17 cellular contexts compared by ENCODE assay signal in the genomic region with DNA sequence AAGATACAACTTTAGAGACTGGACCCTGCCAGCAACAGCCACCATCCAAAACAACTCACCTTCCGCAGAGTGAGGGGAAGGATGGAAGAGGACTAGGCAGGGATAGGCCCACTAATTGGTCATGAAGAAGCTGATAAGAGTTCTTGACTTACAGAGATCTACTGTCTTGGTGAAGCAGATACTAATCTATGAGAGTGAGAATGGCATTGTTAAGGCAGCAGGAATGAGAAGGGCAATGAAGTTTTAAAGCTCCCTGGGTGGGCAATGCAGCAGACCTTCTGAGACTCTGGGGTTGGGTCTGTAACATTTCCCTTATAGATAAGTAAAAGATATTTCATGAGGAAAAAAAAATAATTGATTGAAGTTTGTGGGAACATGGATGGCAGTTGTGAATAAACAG.
DNase-seq lines count a peak whose midpoint lies in the region; ATAC-seq, FAIRE-seq and TF ChIP-seq lines count a peak whose summit lies in the region.
"Had no signal": no experiment of that assay in that cellular context is flagged by ENCODE, and none has a peak within 500 bp of the region (broad histone marks: within the 10 kb centered on the region; RNA-seq: fewer than 3 reads in every experiment).

No MANE protein-coding gene starts in this region.

- H3K9ac ChIP-seq in mesendoderm (ENCODE audit: low read length) = no peak overlapping the region

- H3K27me3 Mint-ChIP-seq in CD8-positive, alpha-beta T cell (ENCODE audit: low read depth) = no peaks in the 10 kb centered on the region
- H3K27me3 Mint-ChIP-seq in T-cell = no peaks in the 10 kb centered on the region
- H3K27me3 Mint-ChIP-seq: brain had no signal

- no peak for TF ChIP-seq CTCF in CD8-positive, alpha-beta T cell (IDR thresholded peaks at IDR 0.05)
- TF ChIP-seq CTCF in A673 (conservative IDR thresholded peaks at IDR 0.05; ENCODE audit: low read depth, low read length) = no peak
- TF ChIP-seq CTCF in gastroesophageal sphincter (IDR thresholded peaks at IDR 0.05) = no peak
- no peak for TF ChIP-seq CTCF in D721Med (IDR thresholded peaks at IDR 0.05; ENCODE audit: insufficient read depth, missing control alignments)
- no peak for TF ChIP-seq CTCF in adrenal gland (IDR thresholded peaks at IDR 0.05)

- no peak overlapping the region for H3K23ac ChIP-seq in mesendoderm (ENCODE audit: low read length)

- no peak for FAIRE-seq in D721Med (lab: Jason Lieb, UNC)
- FAIRE-seq: GM12891 had no signal

- BruUV-seq in A673 (replicated peaks; lab: Mats Ljungman, UMichigan) = no TSS peak

- H3K4me2 ChIP-seq in mesendoderm (ENCODE audit: low read length) = no peak overlapping the region

- H2BK120ac ChIP-seq in mesendoderm (ENCODE audit: low read depth, low read length) = no peak overlapping the region

- no peak overlapping the region for H2BK5ac ChIP-seq in mesendoderm (ENCODE audit: low read length)

- H3K36me3 Mint-ChIP-seq in CD8-positive, alpha-beta T cell = peaks cover 10% of the 10 kb centered on the region
- peaks cover 13% of the 10 kb centered on the region for H3K36me3 Mint-ChIP-seq in T-cell

- peak overlapping the region; percentile 7 for H3K4me3 ChIP-seq in CD8-positive, alpha-beta T cell (ENCODE audit: low read depth, low read length)
- H3K4me3 ChIP-seq in mesendoderm (ENCODE audit: low read length) (no peak overlapping the region), A673 (ENCODE audit: low read depth, low read length, poor library complexity, severe bottlenecking) (no peak overlapping the region), gastroesophageal sphincter (no peak overlapping the region), adrenal gland (no peak overlapping the region)
- H3K4me3 ChIP-seq: thyroid gland had no signal

- no peaks in the 10 kb centered on the region for H3K27me3 ChIP-seq in CD8-positive, alpha-beta T cell (ENCODE audit: insufficient read depth, low read length)
- H3K27me3 ChIP-seq in mesendoderm (ENCODE audit: insufficient read depth, low read length, poor library complexity) (no peaks in the 10 kb centered on the region), A673 (replicated peaks; ENCODE audit: insufficient read depth, low read depth, low read length, poor library complexity) (no peaks in the 10 kb centered on the region), gastroesophageal sphincter (no peaks in the 10 kb centered on the region), adrenal gland (no peaks in the 10 kb centered on the region)
- H3K27me3 ChIP-seq: thyroid gland had no signal

- peak; percentile 23 for ATAC-seq in CD8-positive, alpha-beta T cell
- ATAC-seq in GM18909 (IDR thresholded peaks at IDR 0.05; ENCODE audit: poor library complexity, unreplicated experiment) (peak; percentile 23), T-cell (replicated peaks in 1 of 4) (peak; percentile 31 to 40 (median 34)), gastroesophageal sphincter (no peak)
- ATAC-seq: PC-3, SK-N-SH treated with all-trans-retinoic acid at 6 μM for 48 hours had no signal

- CTCF ChIA-PET in CD8-positive, alpha-beta T cell (lab: Charles Lee) = interaction anchor here (1.0 kb wide), 1 partner anchor 15 kb away, joined by 4 read pairs; no protein-coding TSS in a partner anchor
- CTCF ChIA-PET in T-cell (lab: Charles Lee) (interaction anchor here (0.5 to 1.9 kb wide), 8 partner anchors 11 to 217 kb away, joined by 3 to 9 read pairs (median 4); no protein-coding TSS in a partner anchor), A673 (lab: Charles Lee) (no interaction called here)

- H3K27ac Mint-ChIP-seq in CD8-positive, alpha-beta T cell = peak overlapping the region; percentile 89
- peak overlapping the region; percentile 92 for H3K27ac Mint-ChIP-seq in T-cell

- H3K4me1 Mint-ChIP-seq in CD8-positive, alpha-beta T cell (ENCODE audit: low read depth) = peaks cover 80% of the 10 kb centered on the region
- H3K4me1 Mint-ChIP-seq in T-cell = peaks cover 75 to 84% (median 83%) of the 10 kb centered on the region in 3 donors

- no peak overlapping the region for H3K56ac ChIP-seq in mesendoderm (ENCODE audit: low read length)

- H3K27ac ChIP-seq in CD8-positive, alpha-beta T cell (ENCODE audit: low read depth, low read length) = no peak overlapping the region
- H3K27ac ChIP-seq in mesendoderm (ENCODE audit: low read depth, low read length) (no peak overlapping the region), A673 (ENCODE audit: low read depth, low read length, poor library complexity, severe bottlenecking) (no peak overlapping the region), gastroesophageal sphincter (no peak overlapping the region), adrenal gland (no peak overlapping the region)
- H3K27ac ChIP-seq: thyroid gland had no signal

- no peak overlapping the region for H3K18ac ChIP-seq in mesendoderm (ENCODE audit: low read length)

- H3K4me3 Mint-ChIP-seq in CD8-positive, alpha-beta T cell = peak overlapping the region; percentile 70
- peak overlapping the region; percentile 61 to 69 (median 64) for H3K4me3 Mint-ChIP-seq in T-cell
- H3K4me3 Mint-ChIP-seq: brain had no signal

- H4K5ac ChIP-seq in mesendoderm (ENCODE audit: low read length) = no peak overlapping the region

- WGBS in mesendoderm (ENCODE audit: extremely low coverage, insufficient coverage, low lambda C conversion rate) = no CpG with 5 or more reads among the region's 1 CpG
- 86% methylated on average over 1 of the region's 1 CpG; no CpG with 5 or more reads in 1 of the 2 donors for WGBS in gastroesophageal sphincter (ENCODE audit: low coverage in 1 of 2), 2 donors
- 87 to 100% (median 96%) methylated on average over 1 of the region's 1 CpG for WGBS in adrenal gland, 4 donors

- H3K4me1 ChIP-seq in CD8-positive, alpha-beta T cell (ENCODE audit: insufficient read depth, low read length) = peaks cover 54% of the 10 kb centered on the region
- H3K4me1 ChIP-seq in mesendoderm (ENCODE audit: control insufficient read depth, low read depth, low read length) (no peaks in the 10 kb centered on the region), A673 (ENCODE audit: insufficient read depth, low read length, poor library complexity, severe bottlenecking) (peaks cover 18% of the 10 kb centered on the region), gastroesophageal sphincter (peaks cover 0 to 28% (median 10%) of the 10 kb centered on the region in 3 donors), adrenal gland (replicated peaks in 1 of 2) (peaks cover 0 to 39% of the 10 kb centered on the region in 2 donors)

- POLR2A ChIA-PET in CD8-positive, alpha-beta T cell (lab: Charles Lee) = interaction anchor here (0.9 to 1.6 kb wide), 7 partner anchors 9 to 217 kb away, joined by 4 to 10 read pairs (median 4); no protein-coding TSS in a partner anchor
- POLR2A ChIA-PET in T-cell (lab: Charles Lee) (interaction anchor here (0.6 to 1.5 kb wide), 6 partner anchors 9 to 482 kb away, joined by 3 to 7 read pairs (median 3); no protein-coding TSS in a partner anchor), A673 (lab: Charles Lee; ENCODE audit: low non-redundant PET) (no interaction called here)

- peaks cover 2% of the 10 kb centered on the region for H3K79me1 ChIP-seq in mesendoderm (ENCODE audit: low read length)

- TF ChIP-seq POLR2A in gastroesophageal sphincter (IDR thresholded peaks at IDR 0.05) (no peak), adrenal gland (IDR thresholded peaks at IDR 0.05) (no peak)

- TF ChIP-seq EP300 in gastroesophageal sphincter (IDR thresholded peaks at IDR 0.05) = no peak

- no peak overlapping the region for H4K8ac ChIP-seq in mesendoderm (ENCODE audit: low read depth, low read length)

- no peaks in the 10 kb centered on the region for H3K79me2 ChIP-seq in mesendoderm (ENCODE audit: control insufficient read depth, insufficient read depth, low read length)

- no peak overlapping the region for H2AK5ac ChIP-seq in mesendoderm (ENCODE audit: low read length)

- no peak overlapping the region for H2BK15ac ChIP-seq in mesendoderm (replicated peaks; ENCODE audit: low read depth)

- no peaks in the 10 kb centered on the region for H3K36me3 ChIP-seq in CD8-positive, alpha-beta T cell (ENCODE audit: insufficient read depth, low read length)
- H3K36me3 ChIP-seq in mesendoderm (ENCODE audit: control insufficient read depth, insufficient read depth, low read length) (no peaks in the 10 kb centered on the region), A673 (ENCODE audit: insufficient read depth, low read length, poor library complexity, severe bottlenecking) (no peaks in the 10 kb centered on the region), gastroesophageal sphincter (no peaks in the 10 kb centered on the region), adrenal gland (replicated peaks in 1 of 2) (no peaks in the 10 kb centered on the region)
- H3K36me3 ChIP-seq: thyroid gland had no signal

- H3K4ac ChIP-seq in mesendoderm (ENCODE audit: low read depth, low read length) = no peak overlapping the region

- intact Hi-C loops in CD8-positive, alpha-beta T cell (cut with DNase I, micrococcal nuclease) = loop anchor here (1.0 to 5.0 kb wide), 5 partner anchors 8 to 217 kb away; no protein-coding TSS in a partner anchor
- intact Hi-C loops in A673 (cut with micrococcal nuclease; ENCODE audit: unreplicated experiment) = no loop called here
- intact Hi-C loops in adrenal gland (cut with DNase I) = no loop called here

- H3K9me3 ChIP-seq in CD8-positive, alpha-beta T cell (ENCODE audit: low read length) = no peaks in the 10 kb centered on the region
- H3K9me3 ChIP-seq in A673 (ENCODE audit: low read depth, low read length, poor library complexity, severe bottlenecking) (no peaks in the 10 kb centered on the region), gastroesophageal sphincter (no peaks in the 10 kb centered on the region), adrenal gland (replicated peaks in 1 of 3) (no peaks in the 10 kb centered on the region)
- H3K9me3 ChIP-seq: thyroid gland had no signal

- no peak for DNase-seq in CD8-positive, alpha-beta T cell
- no peak for DNase-seq in T-cell
- DNase-seq in mesendoderm = peak; percentile 38
- no peak for DNase-seq in A673 (ENCODE audit: low spot score)
- no peak for DNase-seq in D721Med (ENCODE audit: insufficient read length, low spot score)
- no peak for DNase-seq in adrenal gland
- DNase-seq: C1 segment of cervical spinal cord, EL, KBM-7, NCI-H1436, PC-3, thyroid gland had no signal

- peaks cover 2% of the 10 kb centered on the region for H3K9me3 Mint-ChIP-seq in CD8-positive, alpha-beta T cell
- H3K9me3 Mint-ChIP-seq in T-cell = no peaks in the 10 kb centered on the region

Comparison
In these comparisons a context has a peak if more than half of its experiments do, and no peak if none do; other contexts are left out.
1. intact Hi-C loops: an anchor here in CD8-positive, alpha-beta T cell (1.0 to 5.0 kb wide); none called in A673 and adrenal gland.